Comparison of ENCODE assay signal across 18 cellular contexts in genomic region chr6:64376394-64376793, GRCh38.
"Had no signal": no experiment of that assay in that cellular context is flagged by ENCODE, and none has a peak within 500 bp of the region (broad histone marks: within the 10 kb centered on the region; RNA-seq: fewer than 3 reads in every experiment).

No MANE protein-coding gene starts in this region.

- H3K27ac Mint-ChIP-seq: activated B cell treated with CpG ODN at 0.5 μM for 24 hours; activated CD4-positive, alpha-beta T cell treated with anti-CD3 and anti-CD28 coated beads, Interleukin-2, amount 10 ng/mL, durations not matched to agents 24 days and 14 days; activated naive CD8-positive, alpha-beta T cell; memory B cell; stimulated activated naive CD8-positive, alpha-beta T cell treated with anti-CD3 and anti-CD28 coated beads, Interleukin-15, amount 100 ng/mL, for 72 hours had no signal

- H3K9me3 ChIP-seq: gastroesophageal sphincter, ovary, upper lobe of left lung had no signal

- H3K36me3 Mint-ChIP-seq: activated naive CD8-positive, alpha-beta T cell; memory B cell had no signal

- H3K27me3 Mint-ChIP-seq: activated B cell treated with CpG ODN at 0.5 μM for 24 hours; activated CD4-positive, alpha-beta T cell treated with anti-CD3 and anti-CD28 coated beads, Interleukin-2, amount 10 ng/mL, durations not matched to agents 24 days and 14 days; activated naive CD8-positive, alpha-beta T cell; memory B cell; stimulated activated naive CD8-positive, alpha-beta T cell treated with anti-CD3 and anti-CD28 coated beads, Interleukin-15, amount 100 ng/mL, for 72 hours had no signal

- H3K4me3 Mint-ChIP-seq: activated B cell treated with CpG ODN at 0.5 μM for 24 hours; activated CD4-positive, alpha-beta T cell treated with anti-CD3 and anti-CD28 coated beads, Interleukin-2, amount 10 ng/mL, durations not matched to agents 24 days and 14 days; activated naive CD8-positive, alpha-beta T cell; memory B cell; neural crest cell; stimulated activated naive CD8-positive, alpha-beta T cell treated with anti-CD3 and anti-CD28 coated beads, Interleukin-15, amount 100 ng/mL, for 72 hours had no signal

- H3K27me3 ChIP-seq: brain microvascular endothelial cell, gastroesophageal sphincter, ovary, upper lobe of left lung had no signal

- H3K27ac ChIP-seq: brain microvascular endothelial cell, gastroesophageal sphincter, ovary, upper lobe of left lung had no signal

- H3K4me1 Mint-ChIP-seq: activated B cell treated with CpG ODN at 0.5 μM for 24 hours; activated CD4-positive, alpha-beta T cell treated with anti-CD3 and anti-CD28 coated beads, Interleukin-2, amount 10 ng/mL, durations not matched to agents 24 days and 14 days; memory B cell; neural crest cell; stimulated activated naive CD8-positive, alpha-beta T cell treated with anti-CD3 and anti-CD28 coated beads, Interleukin-15, amount 100 ng/mL, for 72 hours had no signal

- ATAC-seq: gastroesophageal sphincter; left ventricle myocardium superior; sciatic nerve; stimulated activated naive CD8-positive, alpha-beta T cell treated with anti-CD3 and anti-CD28 coated beads, Interleukin-15, amount 100 ng/mL, for 72 hours had no signal

- DNase-seq: activated B cell treated with CpG ODN at 0.5 μM for 24 hours; activated CD4-positive, alpha-beta T cell treated with anti-CD3 and anti-CD28 coated beads, Interleukin-2, amount 10 ng/mL, durations not matched to agents 24 days and 14 days; activated CD8-positive, alpha-beta memory T cell treated with anti-CD3 and anti-CD28 coated beads, Interleukin-2, amount 50 U/mL, for 48 hours; activated gamma-delta T cell treated with Interleukin-2 at 50 U/mL for 16 hours; amygdala; brain microvascular endothelial cell; cerebellar nuclear complex; erythroblast; left ventricle myocardium superior; ovary; stimulated activated naive CD8-positive, alpha-beta T cell treated with anti-CD3 and anti-CD28 coated beads, Interleukin-15, amount 100 ng/mL, for 72 hours; T-helper 2 cell; upper lobe of left lung had no signal

- H3K4me1 ChIP-seq: gastroesophageal sphincter, upper lobe of left lung had no signal

- H3K36me3 ChIP-seq: brain microvascular endothelial cell, gastroesophageal sphincter, ovary, upper lobe of left lung had no signal

- H3K4me3 ChIP-seq: gastroesophageal sphincter, ovary, upper lobe of left lung had no signal
